ENCODE assay signal across 30 cellular contexts in the genomic region with DNA sequence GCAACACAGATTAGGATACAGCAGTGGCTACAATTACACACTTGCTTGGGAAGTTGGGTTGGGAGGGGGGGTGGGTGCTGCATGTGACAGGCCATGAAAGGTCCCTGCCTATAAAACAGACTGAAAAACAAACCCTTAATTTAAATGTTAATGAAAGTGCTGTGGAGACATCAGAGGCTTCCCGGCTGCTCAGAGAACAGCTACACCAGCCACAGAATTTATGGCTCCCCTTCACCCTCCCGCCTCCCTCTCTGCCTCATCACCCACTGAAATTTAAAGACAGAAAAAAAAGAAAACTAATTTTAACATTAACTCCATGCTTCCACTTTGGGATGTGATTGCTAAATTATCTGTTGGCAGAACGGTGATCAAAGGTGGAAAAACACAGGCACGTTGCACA.
"Had no signal": no experiment of that assay in that cellular context is flagged by ENCODE, and none has a peak within 500 bp of the region (broad histone marks: within the 10 kb centered on the region; RNA-seq: fewer than 3 reads in every experiment).

No MANE protein-coding gene starts in this region.

- H3K27me3 ChIP-seq: adrenal gland, body of pancreas, dorsolateral prefrontal cortex, gastrocnemius medialis, neutrophil, vagina had no signal

- H3K27ac ChIP-seq: adrenal gland, body of pancreas, coronary artery, dorsolateral prefrontal cortex, gastrocnemius medialis, neutrophil, skin epidermis, vagina, VCaP had no signal

- FAIRE-seq: TTC549 had no signal

- H3K9me3 ChIP-seq: adrenal gland, body of pancreas, gastrocnemius medialis, mucosa of descending colon, neutrophil, vagina had no signal

- DNase-seq: activated CD4-positive, alpha-beta memory T cell treated with anti-CD3 and anti-CD28 coated beads for 36 hours; activated CD4-positive, alpha-beta T cell treated with anti-CD3 and anti-CD28 coated beads, Interleukin-2, amount 10 ng/mL, durations not matched to agents 24 days and 14 days; activated CD8-positive, alpha-beta memory T cell treated with anti-CD3 and anti-CD28 coated beads, Interleukin-2, amount 50 U/mL, for 4 hours; activated effector memory CD4-positive, alpha-beta T cell treated with anti-CD3 and anti-CD28 coated beads, Interleukin-2, amount 50 U/mL, for 16 hours; activated naive CD4-positive, alpha-beta T cell treated with anti-CD3 and anti-CD28 coated beads for 36 hours; activated naive CD8-positive, alpha-beta T cell treated with anti-CD3 and anti-CD28 coated beads for 36 hours; activated T-cell treated with anti-CD3 and anti-CD28 coated beads, Interleukin-2, amount 50 U/mL, for 1 hour; adrenal gland; aorta; body of pancreas; dorsolateral prefrontal cortex; effector memory CD4-positive, alpha-beta T cell; erythroblast; gastrocnemius medialis; glutamatergic neuron; hippocampal formation; left ventricle myocardium superior; mucosa of descending colon; stimulated activated CD4-positive, alpha-beta T cell treated with anti-CD3 and anti-CD28 coated beads, Interleukin-12 subunit alpha, Interleukin-12 subunit beta, amount 100 ng/mL, for 4 hours; stimulated activated CD4-positive, alpha-beta T cell treated with anti-CD3 and anti-CD28 coated beads, Interleukin-4, amount 100 ng/mL, for 1 hour; T-helper 9 cell had no signal

- H3K4me1 ChIP-seq: adrenal gland, body of pancreas, gastrocnemius medialis, vagina had no signal

- ATAC-seq: activated CD4-positive, CD25-positive, alpha-beta regulatory T cell treated with anti-CD3 and anti-CD28 coated beads, Interleukin-2, amount 50 U/mL, for 24 hours; body of pancreas; gastrocnemius medialis; left ventricle myocardium superior; mucosa of descending colon; natural killer cell treated with Interleukin-12 subunit alpha and Interleukin-12 subunit beta and Interleukin-15 and Interleukin-18, amount 100 ng/mL, for 72 hours; sciatic nerve had no signal

- H3K4me3 ChIP-seq: adrenal gland, body of pancreas, coronary artery, dorsolateral prefrontal cortex, gastrocnemius medialis, mucosa of descending colon, skin epidermis, vagina had no signal
